Comparison of ENCODE assay signal across 1 cellular context in genomic region chr5:72167790-72168189, GRCh38.
TF ChIP-seq lines count a peak whose summit lies in the region.

No MANE protein-coding gene starts in this region.

TF ChIP-seq in HepG2, 621 proteins besides CTCF, POLR2A, EP300 and RAD21 (continued from another document):
- TF ChIP-seq, protein P1, sequence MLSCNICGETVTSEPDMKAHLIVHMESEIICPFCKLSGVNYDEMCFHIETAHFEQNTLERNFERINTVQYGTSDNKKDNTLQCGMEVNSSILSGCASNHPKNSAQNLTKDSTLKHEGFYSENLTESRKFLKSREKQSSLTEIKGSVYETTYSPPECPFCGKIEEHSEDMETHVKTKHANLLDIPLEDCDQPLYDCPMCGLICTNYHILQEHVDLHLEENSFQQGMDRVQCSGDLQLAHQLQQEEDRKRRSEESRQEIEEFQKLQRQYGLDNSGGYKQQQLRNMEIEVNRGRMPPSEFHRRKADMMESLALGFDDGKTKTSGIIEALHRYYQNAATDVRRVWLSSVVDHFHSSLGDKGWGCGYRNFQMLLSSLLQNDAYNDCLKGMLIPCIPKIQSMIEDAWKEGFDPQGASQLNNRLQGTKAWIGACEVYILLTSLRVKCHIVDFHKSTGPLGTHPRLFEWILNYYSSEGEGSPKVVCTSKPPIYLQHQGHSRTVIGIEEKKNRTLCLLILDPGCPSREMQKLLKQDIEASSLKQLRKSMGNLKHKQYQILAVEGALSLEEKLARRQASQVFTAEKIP (CRISPR knock-in tag; IDR thresholded peaks at IDR 0.05; ENCODE audit: borderline replicate concordance): no peak
- TF ChIP-seq ZC3H13 (CRISPR knock-in tag; IDR thresholded peaks at IDR 0.05) (no peak), SMAD3 (CRISPR knock-in tag; IDR thresholded peaks at IDR 0.05) (no peak), ZNF280D (CRISPR knock-in tag; IDR thresholded peaks at IDR 0.05) (no peak), DNMT3B (CRISPR knock-in tag; conservative IDR thresholded peaks at IDR 0.05) (no peak), TRAFD1 (CRISPR knock-in tag; IDR thresholded peaks at IDR 0.05; ENCODE audit: borderline replicate concordance) (no peak), ZNF558 (CRISPR knock-in tag; IDR thresholded peaks at IDR 0.05; ENCODE audit: borderline replicate concordance) (no peak), GMEB1 (CRISPR knock-in tag; IDR thresholded peaks at IDR 0.05; ENCODE audit: borderline replicate concordance) (no peak)
